ENCODE assay signal across 11 cellular contexts in genomic region chr11:95076416-95076815, GRCh38. TPM values are rescaled to one million over a fixed set of nuclear protein-coding genes. Genes with fewer than 3 reads are reported as not detected.
DNase-seq lines count a peak whose midpoint lies in the region; ATAC-seq, FAIRE-seq and TF ChIP-seq lines count a peak whose summit lies in the region.
"Had no signal": no experiment of that assay in that cellular context is flagged by ENCODE, and none has a peak within 500 bp of the region (broad histone marks: within the 10 kb centered on the region; RNA-seq: fewer than 3 reads in every experiment).

No MANE protein-coding gene starts in this region.

- no peak overlapping the region for H3K18ac ChIP-seq in mesendoderm (ENCODE audit: low read length)

- H3K4me3 ChIP-seq in ACC112 (ENCODE audit: low read depth, low read length): peak overlapping the region; percentile 17; the same call in 1 of the 2 replicates
- no peak overlapping the region for H3K4me3 ChIP-seq in mesendoderm (ENCODE audit: low read length)

- no peak overlapping the region for H2BK15ac ChIP-seq in mesendoderm (replicated peaks; ENCODE audit: low read depth)

- H2BK5ac ChIP-seq in mesendoderm (ENCODE audit: low read length): no peak overlapping the region

- peak; percentile 66 for ATAC-seq in GM21529 (IDR thresholded peaks at IDR 0.05; ENCODE audit: unreplicated experiment)
- no peak for ATAC-seq in foreskin keratinocyte

- no peaks in the 10 kb centered on the region for H3K36me3 ChIP-seq in ACC112 (ENCODE audit: insufficient read depth, low read length)
- H3K36me3 ChIP-seq in mesendoderm (ENCODE audit: control insufficient read depth, insufficient read depth, low read length): no peaks in the 10 kb centered on the region

- TF ChIP-seq CTCF in foreskin keratinocyte (conservative IDR thresholded peaks at IDR 0.05): no peak

- in situ Hi-C loops in G401 (cut with HindIII; ENCODE audit: low sequenced_read_pairs): no loop called here

- H2BK120ac ChIP-seq in mesendoderm (ENCODE audit: low read depth, low read length): no peak overlapping the region

- no peak overlapping the region for H3K9ac ChIP-seq in mesendoderm (ENCODE audit: low read length)

- DNase-seq in NOMO-1 treated with DMSO at 0.1 percent for 48 hours (lab: John Stamatoyannopoulos, UW; ENCODE audit: unreplicated experiment): peak; percentile 89
- DNase-seq in foreskin keratinocyte: peak; percentile 44 to 59
- no peak for DNase-seq in mesendoderm
- no peak for DNase-seq in NCI-H1092 (lab: John Stamatoyannopoulos, UW)
- no peak for DNase-seq in G401 (ENCODE audit: low spot score)
- no peak for DNase-seq in HTR-8/SVneo (ENCODE audit: insufficient read length, low spot score)
- DNase-seq: NCI-H2227 treated with DMSO at 0.1 percent for 48 hours had no signal

- H3K79me2 ChIP-seq in ACC112 (ENCODE audit: control insufficient read depth, insufficient read depth, low read length, unreplicated experiment): no peaks in the 10 kb centered on the region
- no peaks in the 10 kb centered on the region for H3K79me2 ChIP-seq in mesendoderm (ENCODE audit: control insufficient read depth, insufficient read depth, low read length)

- peak overlapping the region; percentile 81 for H3K27ac ChIP-seq in ACC112 (ENCODE audit: low read depth, low read length)
- H3K27ac ChIP-seq in foreskin keratinocyte: no peak overlapping the region
- H3K27ac ChIP-seq in mesendoderm (ENCODE audit: low read depth, low read length): no peak overlapping the region

- FAIRE-seq in HTR-8/SVneo (lab: Jason Lieb, UNC): no peak
- FAIRE-seq: colon, D721Med had no signal

- H4K8ac ChIP-seq in mesendoderm (ENCODE audit: low read depth, low read length): no peak overlapping the region

- no peak overlapping the region for H3K23ac ChIP-seq in mesendoderm (ENCODE audit: low read length)

- no CpG with 5 or more reads among the region's 1 CpG for WGBS in mesendoderm (ENCODE audit: extremely low coverage, insufficient coverage, low lambda C conversion rate)

- H2AK5ac ChIP-seq in mesendoderm (ENCODE audit: low read length): no peak overlapping the region

- H4K5ac ChIP-seq in mesendoderm (ENCODE audit: low read length): no peak overlapping the region

- H2AFZ ChIP-seq in ACC112 (ENCODE audit: low read length, unreplicated experiment): no peak overlapping the region

- no peak overlapping the region for H3K4ac ChIP-seq in mesendoderm (ENCODE audit: low read depth, low read length)

- H3K4me1 ChIP-seq in ACC112 (ENCODE audit: control insufficient read depth, insufficient read depth, low read length, unreplicated experiment) (peaks cover 52% of the 10 kb centered on the region), foreskin keratinocyte (peaks cover 10% of the 10 kb centered on the region), mesendoderm (ENCODE audit: control insufficient read depth, low read depth, low read length) (no peaks in the 10 kb centered on the region)

- H3K56ac ChIP-seq in mesendoderm (ENCODE audit: low read length): no peak overlapping the region

- H3K4me2 ChIP-seq in mesendoderm (ENCODE audit: low read length): no peak overlapping the region

- H3K79me1 ChIP-seq in mesendoderm (ENCODE audit: low read length): no peaks in the 10 kb centered on the region

- H3K27me3 ChIP-seq in ACC112 (ENCODE audit: insufficient read depth, low read length) (no peaks in the 10 kb centered on the region), foreskin keratinocyte (no peaks in the 10 kb centered on the region), mesendoderm (ENCODE audit: insufficient read depth, low read length, poor library complexity) (no peaks in the 10 kb centered on the region)

RNA-seq across cellular contexts. Expression of gene SRSF8, which starts 9.7 kb away (rescaled TPM):
- total RNA-seq in foreskin keratinocyte: 29.5 and 34.2 TPM in 2 replicates
- 28.5 and 29.7 TPM in 2 replicates for polyA plus RNA-seq in foreskin keratinocyte
- polyA plus RNA-seq in mesendoderm (2013, experiment 1 of 2): 8.8 TPM
- 10.0 TPM for polyA plus RNA-seq in mesendoderm (2013, experiment 2 of 2)
- total RNA-seq in G401 (2014; rRNA removed; shearing (Covaris generic)): 24.3 and 26.4 TPM in 2 replicates

RNA-seq across cellular contexts. Expression of gene ENDOD1, which starts 13.2 kb away (rescaled TPM):
- total RNA-seq in foreskin keratinocyte: 35.0 and 46.2 TPM in 2 replicates
- 15.2 and 16.8 TPM in 2 replicates for polyA plus RNA-seq in foreskin keratinocyte
- polyA plus RNA-seq in mesendoderm (2013, experiment 1 of 2): 1.6 TPM
- 1.5 TPM for polyA plus RNA-seq in mesendoderm (2013, experiment 2 of 2)
- total RNA-seq in G401 (2014; rRNA removed; shearing (Covaris generic)): 0.64 and 1.2 TPM in 2 replicates

RNA-seq across cellular contexts. Expression of gene KDM4F, which starts 27.2 kb away (rescaled TPM):
- not detected in 2 replicates for total RNA-seq in foreskin keratinocyte
- not detected in 2 replicates for polyA plus RNA-seq in foreskin keratinocyte
- not detected for polyA plus RNA-seq in mesendoderm (2013, experiment 1 of 2)
- not detected for polyA plus RNA-seq in mesendoderm (2013, experiment 2 of 2)
- 0.06 TPM in 1 of 2 replicates, not detected in the other for total RNA-seq in G401 (2014; rRNA removed; shearing (Covaris generic))

RNA-seq across cellular contexts. Expression of gene KDM4E, which starts 51.4 kb away (rescaled TPM):
- not detected in 2 replicates for total RNA-seq in foreskin keratinocyte
- polyA plus RNA-seq in foreskin keratinocyte: not detected in 2 replicates
- not detected for polyA plus RNA-seq in mesendoderm (2013, experiment 1 of 2)
- not detected for polyA plus RNA-seq in mesendoderm (2013, experiment 2 of 2)
- total RNA-seq in G401 (2014; rRNA removed; shearing (Covaris generic)): 0.20 TPM in 1 of 2 replicates, not detected in the other

Comparison
In these comparisons a context has a peak if more than half of its experiments do, and no peak if none do; other contexts are left out.
1. DNase-seq: peak in NOMO-1 treated with DMSO at 0.1 percent for 48 hours (single experiment) and foreskin keratinocyte (2 of 2); none in mesendoderm (single experiment), NCI-H1092 (single experiment), G401 (single experiment) and HTR-8/SVneo (single experiment).
2. RNA of gene ENDOD1, which starts 13.2 kb away (total RNA-seq): 35.0 to 46.2 TPM in foreskin keratinocyte; 0.64 to 1.2 TPM in G401; every median in the first group is over 10 times any median in the second.